In the genomic region with DNA sequence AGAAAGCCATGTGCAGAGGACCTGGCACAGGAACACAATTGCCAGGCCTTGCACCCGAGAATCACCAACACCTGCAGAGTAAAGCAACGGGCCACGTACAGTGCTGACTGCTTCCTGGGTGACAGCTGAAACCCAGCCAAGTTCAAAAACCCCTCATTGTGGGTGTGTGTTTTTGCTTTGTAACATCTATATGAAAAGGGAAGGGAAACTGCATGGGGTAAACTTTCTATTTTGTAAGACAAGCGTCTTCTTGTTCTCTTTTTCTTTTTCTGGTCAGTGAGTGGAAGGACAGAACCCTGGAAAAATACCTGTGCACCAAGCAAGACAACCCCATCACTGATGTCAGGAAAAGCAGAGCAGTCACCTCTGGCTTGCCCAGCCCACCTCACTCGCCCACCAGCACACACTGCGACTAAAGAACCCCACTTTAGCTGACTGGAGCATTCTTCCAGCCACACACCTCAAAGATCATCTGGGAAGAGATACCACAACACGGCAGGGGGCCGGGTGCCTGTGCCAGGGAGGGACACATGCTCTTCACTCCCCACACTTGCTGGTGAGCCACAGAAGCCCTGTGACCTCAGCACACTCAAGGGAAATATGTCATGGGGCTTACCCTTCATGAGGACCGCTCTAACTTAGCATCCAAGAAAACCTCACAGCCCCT, we compare ENCODE assay signal across 8 cellular contexts.
DNase-seq lines count a peak whose midpoint lies in the region; ATAC-seq lines count a peak whose summit lies in the region.

No MANE protein-coding gene starts in this region.

- ATAC-seq in GM21390 (IDR thresholded peaks at IDR 0.05; ENCODE audit: unreplicated experiment) = peak; percentile 86
- peak; percentile 80 for ATAC-seq in HG03558 (IDR thresholded peaks at IDR 0.05; ENCODE audit: extremely low read depth, unreplicated experiment)

- DNase-seq in DMS153 (lab: John Stamatoyannopoulos, UW) (peak; percentile 20), DMS153 treated with DMSO at 0.1 percent for 48 hours (lab: John Stamatoyannopoulos, UW; ENCODE audit: unreplicated experiment) (no peak), cerebellum (ENCODE audit: low spot score) (peak; percentile 13), retina (no peak), NCI-H748 (lab: John Stamatoyannopoulos, UW; ENCODE audit: unreplicated experiment) (no peak), T-helper 9 cell (no peak)

Comparison
In these comparisons a context has a peak if more than half of its experiments do, and no peak if none do; other contexts are left out.
1. DNase-seq: peak in DMS153 (single experiment) and cerebellum (single experiment); none in DMS153 treated with DMSO at 0.1 percent for 48 hours (single experiment), retina (single experiment), NCI-H748 (single experiment) and T-helper 9 cell (single experiment).